ENCODE assay signal across 16 cellular contexts in the genomic region with DNA sequence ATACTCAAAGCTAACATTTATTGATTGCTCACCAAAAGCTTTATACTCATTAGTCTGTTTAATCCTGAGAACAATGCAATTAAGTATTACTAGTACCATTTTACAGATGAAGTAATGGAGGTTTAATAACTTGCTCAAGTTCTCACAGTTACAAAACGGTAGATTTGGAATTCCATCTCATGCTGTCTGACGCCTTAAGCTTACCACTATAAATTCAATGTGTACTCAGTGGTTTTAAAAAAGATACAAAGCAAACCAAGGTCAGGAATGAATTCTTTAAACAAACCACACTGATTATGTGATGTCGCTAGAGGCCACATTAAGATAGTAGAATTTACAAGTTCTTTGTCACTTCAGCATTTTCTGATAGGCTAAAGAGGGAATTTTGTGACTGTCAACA.
"Had no signal": no experiment of that assay in that cellular context is flagged by ENCODE, and none has a peak within 500 bp of the region (broad histone marks: within the 10 kb centered on the region; RNA-seq: fewer than 3 reads in every experiment).

No MANE protein-coding gene starts in this region.

- H3K27me3 ChIP-seq: neural progenitor cell, pancreas, suprapubic skin, upper lobe of left lung had no signal

- H3K27ac Mint-ChIP-seq: activated CD4-positive, alpha-beta memory T cell treated with anti-CD3 and anti-CD28 coated beads for 36 hours; dendritic cell treated with granulocyte-macrophage colony-stimulating factor and Interleukin-4, amounts not matched to agents 40 ng/mL and 50 ng/mL, for 4 days; neural progenitor cell had no signal

- H3K9me3 Mint-ChIP-seq: activated CD4-positive, alpha-beta memory T cell treated with anti-CD3 and anti-CD28 coated beads for 36 hours; activated T-cell treated with anti-CD3 and anti-CD28 coated beads, Interleukin-2, amount 50 U/mL, for 72 hours; dendritic cell treated with granulocyte-macrophage colony-stimulating factor and Interleukin-4, amounts not matched to agents 40 ng/mL and 50 ng/mL, for 4 days; neural progenitor cell had no signal

- H3K9me3 ChIP-seq: pancreas, suprapubic skin, upper lobe of left lung had no signal

- H3K9ac ChIP-seq: neural progenitor cell had no signal

- DNase-seq: activated CD4-positive, alpha-beta memory T cell treated with anti-CD3 and anti-CD28 coated beads for 36 hours; activated CD4-positive, CD25-positive, alpha-beta regulatory T cell treated with anti-CD3 and anti-CD28 coated beads, Interleukin-2, amount 50 U/mL, for 72 hours; activated T-cell treated with anti-CD3 and anti-CD28 coated beads, Interleukin-2, amount 50 U/mL, for 72 hours; caudate nucleus; foreskin fibroblast; left ventricle myocardium superior; mesenchymal stem cell; stimulated activated CD4-positive, alpha-beta T cell treated with anti-CD3 and anti-CD28 coated beads, Interleukin-4, amount 100 ng/mL, for 1 hour; stimulated activated CD8-positive, alpha-beta memory T cell treated with anti-CD3 and anti-CD28 coated beads, Interleukin-4, amount 100 ng/mL, for 48 hours; stimulated activated naive CD8-positive, alpha-beta T cell treated with anti-CD3 and anti-CD28 coated beads, Interleukin-15, Interleukin-2, amounts not matched to agents 100 U/mL and 50 U/mL, for 24 hours; upper lobe of left lung had no signal

- H3K27me3 Mint-ChIP-seq: activated CD4-positive, alpha-beta memory T cell treated with anti-CD3 and anti-CD28 coated beads for 36 hours had no signal

- FAIRE-seq: islet of Langerhans, pancreas had no signal

- H3K4me2 ChIP-seq: neural progenitor cell had no signal

- ATAC-seq: activated T-cell treated with anti-CD3 and anti-CD28 coated beads, Interleukin-2, amount 50 U/mL, for 72 hours; left ventricle myocardium superior; stimulated activated naive CD8-positive, alpha-beta T cell treated with anti-CD3 and anti-CD28 coated beads, Interleukin-15, Interleukin-2, amounts not matched to agents 100 U/mL and 50 U/mL, for 24 hours had no signal

- H3K36me3 ChIP-seq: neural progenitor cell, pancreas, suprapubic skin, upper lobe of left lung had no signal

- H2AFZ ChIP-seq: neural progenitor cell had no signal

- H3K36me3 Mint-ChIP-seq: neural progenitor cell had no signal

- H3K27ac ChIP-seq: neural progenitor cell, pancreas, suprapubic skin, upper lobe of left lung had no signal

- H3K4me3 ChIP-seq: neural progenitor cell had no signal

- H3K4me3 Mint-ChIP-seq: dendritic cell treated with granulocyte-macrophage colony-stimulating factor and Interleukin-4, amounts not matched to agents 40 ng/mL and 50 ng/mL, for 4 days; neural progenitor cell had no signal

- H3K4me1 ChIP-seq: neural progenitor cell, pancreas had no signal
